Comparison of ENCODE assay signal across 1 cellular context in genomic region chr5:138382347-138382746, GRCh38.
TF ChIP-seq lines count a peak whose summit lies in the region.

No MANE protein-coding gene starts in this region.

TF ChIP-seq in IMR-90, 13 proteins besides CTCF, POLR2A, EP300 and RAD21:
- no peak for TF ChIP-seq BHLHE40 (IDR thresholded peaks at IDR 0.05; ENCODE audit: low read depth, low read length)
- no peak for TF ChIP-seq CHD1 (IDR thresholded peaks at IDR 0.05; ENCODE audit: low read depth, low read length)
- no peak for TF ChIP-seq RFX5 (IDR thresholded peaks at IDR 0.05; ENCODE audit: low read depth, low read length)
- no peak for TF ChIP-seq SMC3 (IDR thresholded peaks at IDR 0.05; ENCODE audit: low read depth, low read length)
TF ChIP-seq in IMR-90: peak in this region for 0.
